ENCODE assay signal across 1 cellular context in genomic region chr11:130514316-130514715, GRCh38.
TF ChIP-seq lines count a peak whose summit lies in the region.

No MANE protein-coding gene starts in this region.

TF ChIP-seq in SK-N-SH treated with all-trans-retinoic acid at 6 μM for 48 hours, 23 proteins besides CTCF, POLR2A, EP300 and RAD21 (continued from another document):
- no peak for TF ChIP-seq TOX (CRISPR knock-in tag; IDR thresholded peaks at IDR 0.05; ENCODE audit: borderline replicate concordance)
- TF ChIP-seq BACH2 (CRISPR knock-in tag; IDR thresholded peaks at IDR 0.05; ENCODE audit: borderline replicate concordance), result no peak
- TF ChIP-seq PPARA (CRISPR knock-in tag; IDR thresholded peaks at IDR 0.05; ENCODE audit: borderline replicate concordance), result no peak
- TF ChIP-seq ZFP30 (CRISPR knock-in tag; IDR thresholded peaks at IDR 0.05), result no peak
- TF ChIP-seq CSDC2 (CRISPR knock-in tag; IDR thresholded peaks at IDR 0.05), result no peak
- TF ChIP-seq ZNF70 (CRISPR knock-in tag; IDR thresholded peaks at IDR 0.05), result no peak
- TF ChIP-seq GLIS3 (CRISPR knock-in tag; IDR thresholded peaks at IDR 0.05), result no peak
- TF ChIP-seq ZC3H10 (CRISPR knock-in tag; IDR thresholded peaks at IDR 0.05), result no peak
- TF ChIP-seq ZFP3 (CRISPR knock-in tag; IDR thresholded peaks at IDR 0.05), result no peak
- TF ChIP-seq TSHZ2 (CRISPR knock-in tag; IDR thresholded peaks at IDR 0.05), result no peak
- no peak for TF ChIP-seq ZNF8 (CRISPR knock-in tag; IDR thresholded peaks at IDR 0.05)
